Comparison of ENCODE assay signal across 10 cellular contexts in genomic region chr17:1626333-1626732, GRCh38. TPM values are rescaled to one million over a fixed set of nuclear protein-coding genes. Genes with fewer than 3 reads are reported as not detected.
A peak's percentile ranks its signal among the peaks of the same experiment; 100 is the strongest.
DNase-seq lines count a peak whose midpoint lies in the region; ATAC-seq and TF ChIP-seq lines count a peak whose summit lies in the region.
"Had no signal": no experiment of that assay in that cellular context is flagged by ENCODE, and none has a peak within 500 bp of the region (broad histone marks: within the 10 kb centered on the region; RNA-seq: fewer than 3 reads in every experiment).

No MANE protein-coding gene starts in this region.

- no peak for TF ChIP-seq CTCF in upper lobe of right lung (IDR thresholded peaks at IDR 0.05)

- peaks cover 13% of the 10 kb centered on the region for H3K4me1 Mint-ChIP-seq in activated naive CD8-positive, alpha-beta T cell treated with anti-CD3 and anti-CD28 coated beads, Interleukin-2, amount 10 ng/mL, durations not matched to agents 7 days and 5 days
- H3K4me1 Mint-ChIP-seq in activated naive CD8-positive, alpha-beta T cell treated with anti-CD3 and anti-CD28 coated beads, Interleukin-2, amount 50 U/mL, for 24 hours: peaks cover 26% of the 10 kb centered on the region
- peaks cover 11 to 12% of the 10 kb centered on the region in 2 donors for H3K4me1 Mint-ChIP-seq in natural killer cell treated with Interleukin-12 subunit alpha and Interleukin-12 subunit beta and Interleukin-15 and Interleukin-18, amount 100 ng/mL, for 72 hours (ENCODE audit: low read depth in 2 of 2)

- peak overlapping the region; percentile 92 for H3K27ac ChIP-seq in upper lobe of right lung

- no peak overlapping the region for H3K4me3 Mint-ChIP-seq in activated naive CD8-positive, alpha-beta T cell treated with anti-CD3 and anti-CD28 coated beads, Interleukin-2, amount 10 ng/mL, durations not matched to agents 7 days and 5 days
- no peak overlapping the region for H3K4me3 Mint-ChIP-seq in activated naive CD8-positive, alpha-beta T cell treated with anti-CD3 and anti-CD28 coated beads, Interleukin-2, amount 50 U/mL, for 24 hours
- peak overlapping the region; percentile 75 for H3K4me3 Mint-ChIP-seq in natural killer cell treated with Interleukin-12 subunit alpha and Interleukin-12 subunit beta and Interleukin-15 and Interleukin-18, amount 100 ng/mL, for 72 hours

- no peaks in the 10 kb centered on the region for H3K36me3 Mint-ChIP-seq in activated naive CD8-positive, alpha-beta T cell treated with anti-CD3 and anti-CD28 coated beads, Interleukin-2, amount 10 ng/mL, durations not matched to agents 7 days and 5 days
- H3K36me3 Mint-ChIP-seq in activated naive CD8-positive, alpha-beta T cell treated with anti-CD3 and anti-CD28 coated beads, Interleukin-2, amount 50 U/mL, for 24 hours (ENCODE audit: low read depth): no peaks in the 10 kb centered on the region
- H3K36me3 Mint-ChIP-seq in natural killer cell treated with Interleukin-12 subunit alpha and Interleukin-12 subunit beta and Interleukin-15 and Interleukin-18, amount 100 ng/mL, for 72 hours: no peaks in the 10 kb centered on the region

- no peak for DNase-seq in activated naive CD8-positive, alpha-beta T cell treated with anti-CD3 and anti-CD28 coated beads, Interleukin-2, amount 10 ng/mL, durations not matched to agents 7 days and 5 days
- DNase-seq in activated naive CD8-positive, alpha-beta T cell treated with anti-CD3 and anti-CD28 coated beads, Interleukin-2, amount 50 U/mL, for 24 hours: no peak
- DNase-seq in ecto neural progenitor cell (ENCODE audit: low spot score): peak; percentile 69
- no peak for DNase-seq in natural killer cell treated with Interleukin-12 subunit alpha and Interleukin-12 subunit beta and Interleukin-15 and Interleukin-18, amount 100 ng/mL, for 72 hours (ENCODE audit: low spot score)
- no peak for DNase-seq in upper lobe of right lung
- DNase-seq in NOMO-1 treated with dmso at 0.1 percent for 144 hours (lab: John Stamatoyannopoulos, UW; ENCODE audit: unreplicated experiment): no peak
- no peak for DNase-seq in middle frontal gyrus (ENCODE audit: extremely low spot score, low spot score)
- DNase-seq in A172 (ENCODE audit: low spot score): no peak
- DNase-seq: activated CD4-positive, alpha-beta T cell treated with anti-CD3 and anti-CD28 coated beads for 4 hours; NCI-H1417 had no signal

- no peaks in the 10 kb centered on the region for H3K9me3 ChIP-seq in upper lobe of right lung

- peaks cover 40% of the 10 kb centered on the region for H3K4me1 ChIP-seq in upper lobe of right lung

- no peak for ATAC-seq in activated naive CD8-positive, alpha-beta T cell treated with anti-CD3 and anti-CD28 coated beads, Interleukin-2, amount 10 ng/mL, durations not matched to agents 7 days and 5 days (ENCODE audit: low read depth)
- ATAC-seq in activated naive CD8-positive, alpha-beta T cell treated with anti-CD3 and anti-CD28 coated beads, Interleukin-2, amount 50 U/mL, for 24 hours: no peak
- ATAC-seq in natural killer cell treated with Interleukin-12 subunit alpha and Interleukin-12 subunit beta and Interleukin-15 and Interleukin-18, amount 100 ng/mL, for 72 hours: no peak
- ATAC-seq in upper lobe of right lung: no peak

- intact Hi-C loops in upper lobe of right lung (cut with DNase I): loop anchor here (5.0 kb wide), 1 partner anchor 54 kb away; no protein-coding TSS in a partner anchor

- H3K27me3 ChIP-seq in upper lobe of right lung: no peaks in the 10 kb centered on the region

- peaks cover 32% of the 10 kb centered on the region for H3K27me3 Mint-ChIP-seq in activated naive CD8-positive, alpha-beta T cell treated with anti-CD3 and anti-CD28 coated beads, Interleukin-2, amount 10 ng/mL, durations not matched to agents 7 days and 5 days
- peaks cover 7% of the 10 kb centered on the region for H3K27me3 Mint-ChIP-seq in activated naive CD8-positive, alpha-beta T cell treated with anti-CD3 and anti-CD28 coated beads, Interleukin-2, amount 50 U/mL, for 24 hours
- H3K27me3 Mint-ChIP-seq in natural killer cell treated with Interleukin-12 subunit alpha and Interleukin-12 subunit beta and Interleukin-15 and Interleukin-18, amount 100 ng/mL, for 72 hours: peaks cover 0 to 7% of the 10 kb centered on the region in 2 donors

- POLR2A ChIA-PET in activated naive CD8-positive, alpha-beta T cell treated with anti-CD3 and anti-CD28 coated beads, Interleukin-2, amount 10 ng/mL, durations not matched to agents 7 days and 5 days (lab: Charles Lee): interaction anchor here (0.6 kb wide), 1 partner anchor 59 kb away, joined by 4 read pairs; no protein-coding TSS in a partner anchor

- no peaks in the 10 kb centered on the region for H3K9me3 Mint-ChIP-seq in activated naive CD8-positive, alpha-beta T cell treated with anti-CD3 and anti-CD28 coated beads, Interleukin-2, amount 10 ng/mL, durations not matched to agents 7 days and 5 days
- no peaks in the 10 kb centered on the region for H3K9me3 Mint-ChIP-seq in activated naive CD8-positive, alpha-beta T cell treated with anti-CD3 and anti-CD28 coated beads, Interleukin-2, amount 50 U/mL, for 24 hours
- H3K9me3 Mint-ChIP-seq in natural killer cell treated with Interleukin-12 subunit alpha and Interleukin-12 subunit beta and Interleukin-15 and Interleukin-18, amount 100 ng/mL, for 72 hours: no peaks in the 10 kb centered on the region

- peaks cover 9% of the 10 kb centered on the region for H3K36me3 ChIP-seq in upper lobe of right lung

- H3K4me3 ChIP-seq in upper lobe of right lung: peak overlapping the region; percentile 81

- peak overlapping the region; percentile 24 for H3K27ac Mint-ChIP-seq in activated naive CD8-positive, alpha-beta T cell treated with anti-CD3 and anti-CD28 coated beads, Interleukin-2, amount 10 ng/mL, durations not matched to agents 7 days and 5 days
- no peak overlapping the region for H3K27ac Mint-ChIP-seq in activated naive CD8-positive, alpha-beta T cell treated with anti-CD3 and anti-CD28 coated beads, Interleukin-2, amount 50 U/mL, for 24 hours
- H3K27ac Mint-ChIP-seq in natural killer cell treated with Interleukin-12 subunit alpha and Interleukin-12 subunit beta and Interleukin-15 and Interleukin-18, amount 100 ng/mL, for 72 hours: no peak overlapping the region

RNA-seq across cellular contexts. Expression of gene SLC43A2, which starts 2.3 kb away (rescaled TPM):
- total RNA-seq in activated naive CD8-positive, alpha-beta T cell treated with anti-CD3 and anti-CD28 coated beads, Interleukin-2, amount 10 ng/mL, durations not matched to agents 7 days and 5 days: 1 to 10 TPM; 2.1 to 2.5 TPM
- 1 to 10 TPM; 4.9 to 5.0 TPM for total RNA-seq in natural killer cell treated with Interleukin-12 subunit alpha and Interleukin-12 subunit beta and Interleukin-15 and Interleukin-18, amount 100 ng/mL, for 72 hours
- 39.9 TPM for total RNA-seq in upper lobe of right lung
- 6.5 and 8.0 TPM in 2 replicates for total RNA-seq in A172 (2014; rRNA removed; shearing (Covaris generic))

RNA-seq across cellular contexts. Expression of gene SCARF1, which starts 19.2 kb away (rescaled TPM):
- 1 to 10 TPM; 6.0 to 6.5 TPM for total RNA-seq in activated naive CD8-positive, alpha-beta T cell treated with anti-CD3 and anti-CD28 coated beads, Interleukin-2, amount 10 ng/mL, durations not matched to agents 7 days and 5 days
- 1 to 10 TPM; 3.6 to 4.1 TPM for total RNA-seq in natural killer cell treated with Interleukin-12 subunit alpha and Interleukin-12 subunit beta and Interleukin-15 and Interleukin-18, amount 100 ng/mL, for 72 hours
- 48.5 TPM for total RNA-seq in upper lobe of right lung
- 1.0 and 1.1 TPM in 2 replicates for total RNA-seq in A172 (2014; rRNA removed; shearing (Covaris generic))

RNA-seq across cellular contexts. Expression of gene RILP, which starts 23.3 kb away (rescaled TPM):
- total RNA-seq in activated naive CD8-positive, alpha-beta T cell treated with anti-CD3 and anti-CD28 coated beads, Interleukin-2, amount 10 ng/mL, durations not matched to agents 7 days and 5 days: 1 to 10 TPM; 8.2 to 8.9 TPM
- 1 to 10 TPM; 1.2 to 3.1 TPM for total RNA-seq in natural killer cell treated with Interleukin-12 subunit alpha and Interleukin-12 subunit beta and Interleukin-15 and Interleukin-18, amount 100 ng/mL, for 72 hours
- total RNA-seq in upper lobe of right lung: 39.5 TPM
- total RNA-seq in A172 (2014; rRNA removed; shearing (Covaris generic)): 5.6 and 20.3 TPM in 2 replicates

RNA-seq across cellular contexts. Expression of gene PRPF8, which starts 58.3 kb away (rescaled TPM):
- 100 to 1,000 TPM; 346 to 350 TPM for total RNA-seq in activated naive CD8-positive, alpha-beta T cell treated with anti-CD3 and anti-CD28 coated beads, Interleukin-2, amount 10 ng/mL, durations not matched to agents 7 days and 5 days
- 100 to 1,000 TPM; 348 to 422 TPM for total RNA-seq in natural killer cell treated with Interleukin-12 subunit alpha and Interleukin-12 subunit beta and Interleukin-15 and Interleukin-18, amount 100 ng/mL, for 72 hours
- total RNA-seq in upper lobe of right lung: 263 TPM
- 77.9 and 90.5 TPM in 2 replicates for total RNA-seq in A172 (2014; rRNA removed; shearing (Covaris generic))
